2 cellular contexts compared by ENCODE assay signal in genomic region chr14:49858383-49858782, GRCh38.
TF ChIP-seq lines count a peak whose summit lies in the region.

No MANE protein-coding gene starts in this region.

TF ChIP-seq in K562, 482 proteins besides CTCF, POLR2A, EP300 and RAD21:
- TF ChIP-seq ZNF584 (CRISPR knock-in tag; IDR thresholded peaks at IDR 0.05; ENCODE audit: low read depth) (peak; percentile 55; the same call in 1 of the 2 replicates), NFE2 (IDR thresholded peaks at IDR 0.05; ENCODE audit: low read depth) (no peak), TBP (optimal IDR thresholded peaks at IDR 0.05; ENCODE audit: low read depth, low read length) (peak; percentile 12), POLR2H (tag; IDR thresholded peaks at IDR 0.05; ENCODE audit: low read depth) (peak; percentile 79; the same call in 1 of the 2 replicates), ZNF644 (tag; IDR thresholded peaks at IDR 0.05; ENCODE audit: low read depth) (peak; percentile 43; the same call in 1 of the 2 replicates), PRDM10 (IDR thresholded peaks at IDR 0.05; ENCODE audit: partially characterized antibody) (peak; percentile 16), CCNT2 (IDR thresholded peaks at IDR 0.05; ENCODE audit: borderline replicate concordance, extremely low read depth, insufficient read length, low read depth, low read length) (no peak), SPI1 (IDR thresholded peaks at IDR 0.05; ENCODE audit: borderline replicate concordance, low read depth, low read length) (peak; percentile 78), CUX1 (CRISPR knock-in tag; IDR thresholded peaks at IDR 0.05) (no peak), MEIS2 (IDR thresholded peaks at IDR 0.05; ENCODE audit: partially characterized antibody) (peak; percentile 54), MEF2D (tag; conservative IDR thresholded peaks at IDR 0.05; ENCODE audit: low read depth) (no peak), KDM5B (IDR thresholded peaks at IDR 0.05; ENCODE audit: insufficient replicate concordance, low read depth, low read length) (no peak), SRF (CRISPR knock-in tag; IDR thresholded peaks at IDR 0.05) (peak; percentile 88 to 99), RBM22 (IDR thresholded peaks at IDR 0.05; ENCODE audit: low read depth, low read length, poor library complexity, severe bottlenecking) (no peak), PPARD (CRISPR knock-in tag; IDR thresholded peaks at IDR 0.05) (no peak), HIVEP1 (CRISPR knock-in tag; IDR thresholded peaks at IDR 0.05) (no peak), THRAP3 (IDR thresholded peaks at IDR 0.05; ENCODE audit: borderline replicate concordance) (no peak), RBM25 (IDR thresholded peaks at IDR 0.05; ENCODE audit: low read depth, low read length, severe bottlenecking) (peak; percentile 17), PKNOX1 (IDR thresholded peaks at IDR 0.05) (0 out of 2 replicates have a peak, but pooled peaks have one; percentile 12), RBFOX2 (IDR thresholded peaks at IDR 0.05; ENCODE audit: low read depth, low read length) (peak; percentile 49), ZC3H8 (IDR thresholded peaks at IDR 0.05) (no peak), ZFP36 (IDR thresholded peaks at IDR 0.05; ENCODE audit: low read depth, low read length, partially characterized antibody) (peak; percentile 54)

TF ChIP-seq in SK-N-SH treated with all-trans-retinoic acid at 6 μM for 48 hours, 23 proteins besides CTCF, POLR2A, EP300 and RAD21 (continued from another document):
- no peak for TF ChIP-seq PATZ1 (CRISPR knock-in tag; IDR thresholded peaks at IDR 0.05; ENCODE audit: borderline replicate concordance)
- no peak for TF ChIP-seq CSDC2 (CRISPR knock-in tag; IDR thresholded peaks at IDR 0.05)
- no peak for TF ChIP-seq SNAI2 (CRISPR knock-in tag; IDR thresholded peaks at IDR 0.05)
- no peak for TF ChIP-seq ISL1 (CRISPR knock-in tag; IDR thresholded peaks at IDR 0.05)
- no peak for TF ChIP-seq ZC3H10 (CRISPR knock-in tag; IDR thresholded peaks at IDR 0.05)
- TF ChIP-seq ZFP3 (CRISPR knock-in tag; IDR thresholded peaks at IDR 0.05), result no peak
- TF ChIP-seq GLIS3 (CRISPR knock-in tag; IDR thresholded peaks at IDR 0.05), result no peak
- no peak for TF ChIP-seq ESRRG (CRISPR knock-in tag; IDR thresholded peaks at IDR 0.05)
